ENCODE assay signal across 26 cellular contexts in the genomic region with DNA sequence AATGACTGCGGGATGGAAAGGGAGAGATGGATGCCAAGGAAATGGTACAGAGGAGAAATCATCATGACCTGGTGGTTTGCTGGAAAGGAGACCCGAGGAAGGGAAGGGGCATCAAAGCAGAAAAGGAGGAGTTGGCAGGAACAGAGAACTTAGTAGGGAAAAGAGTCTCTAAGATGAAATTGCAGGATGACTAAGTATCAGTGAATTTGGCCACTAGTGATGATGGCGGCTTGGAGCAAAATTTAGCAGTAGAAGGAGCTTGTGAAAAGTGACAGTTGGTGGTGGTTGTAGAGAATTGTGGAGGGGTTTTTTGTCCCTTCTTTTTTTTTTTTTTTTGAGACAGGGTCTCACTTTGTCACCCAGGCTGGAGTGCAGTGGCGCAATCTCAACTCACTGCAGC. TPM values are rescaled to one million over a fixed set of nuclear protein-coding genes. Genes with fewer than 3 reads are reported as not detected.
"Had no signal": no experiment of that assay in that cellular context is flagged by ENCODE, and none has a peak within 500 bp of the region (broad histone marks: within the 10 kb centered on the region; RNA-seq: fewer than 3 reads in every experiment).

No MANE protein-coding gene starts in this region.

- H3K27ac ChIP-seq: ascending aorta, dorsolateral prefrontal cortex, esophagus muscularis mucosa, gastrocnemius medialis, right lobe of liver, tibial artery, WERI-Rb-1 had no signal

- H3K4me3 Mint-ChIP-seq: activated CD4-positive, alpha-beta T cell treated with anti-CD3 and anti-CD28 coated beads, Interleukin-2, amount 10 ng/mL, durations not matched to agents 7 days and 5 days; activated CD8-positive, alpha-beta memory T cell treated with anti-CD3 and anti-CD28 coated beads, Interleukin-2, amount 10 ng/mL, durations not matched to agents 7 days and 5 days; activated CD8-positive, alpha-beta T cell treated with anti-CD3 and anti-CD28 coated beads for 36 hours; activated naive CD4-positive, alpha-beta T cell treated with anti-CD3 and anti-CD28 coated beads, Interleukin-2, amount 50 U/mL, for 24 hours; activated T-helper 1 cell treated with anti-CD3 and anti-CD28 coated beads, Interleukin-12 subunit alpha, Interleukin-12 subunit beta, Interleukin-2, Interleukin-4 antibody, amounts not matched to agents 30 ng/mL and 10 ng/mL and 1 ng/mL, durations not matched to agents 14 hours and 24 hours and 36 hours; central memory CD8-positive, alpha-beta T cell; effector memory CD8-positive, alpha-beta T cell; memory B cell; nephron progenitor cell; stimulated activated effector memory CD8-positive, alpha-beta T cell treated with anti-CD3 and anti-CD28 coated beads, Interleukin-12 subunit alpha, Interleukin-12 subunit beta, amount 100 ng/mL, for 72 hours; stimulated activated naive CD8-positive, alpha-beta T cell treated with anti-CD3 and anti-CD28 coated beads, Interleukin-15, amount 100 ng/mL, for 72 hours; T-helper 2 cell treated with Interferon-gamma antibody and Interleukin-4, amounts not matched to agents 5 μg/mL and 100 μg/mL, for 36 hours had no signal

- H3K27ac Mint-ChIP-seq: activated CD4-positive, alpha-beta T cell treated with anti-CD3 and anti-CD28 coated beads, Interleukin-2, amount 10 ng/mL, durations not matched to agents 7 days and 5 days; activated CD8-positive, alpha-beta memory T cell treated with anti-CD3 and anti-CD28 coated beads, Interleukin-2, amount 10 ng/mL, durations not matched to agents 7 days and 5 days; activated CD8-positive, alpha-beta T cell treated with anti-CD3 and anti-CD28 coated beads for 36 hours; activated naive CD4-positive, alpha-beta T cell treated with anti-CD3 and anti-CD28 coated beads, Interleukin-2, amount 50 U/mL, for 24 hours; activated T-helper 1 cell treated with anti-CD3 and anti-CD28 coated beads, Interleukin-12 subunit alpha, Interleukin-12 subunit beta, Interleukin-2, Interleukin-4 antibody, amounts not matched to agents 30 ng/mL and 10 ng/mL and 1 ng/mL, durations not matched to agents 14 hours and 24 hours and 36 hours; effector memory CD8-positive, alpha-beta T cell; memory B cell; nephron progenitor cell; stimulated activated effector memory CD8-positive, alpha-beta T cell treated with anti-CD3 and anti-CD28 coated beads, Interleukin-12 subunit alpha, Interleukin-12 subunit beta, amount 100 ng/mL, for 72 hours; stimulated activated naive CD8-positive, alpha-beta T cell treated with anti-CD3 and anti-CD28 coated beads, Interleukin-15, amount 100 ng/mL, for 72 hours; T-helper 2 cell treated with Interferon-gamma antibody and Interleukin-4, amounts not matched to agents 5 μg/mL and 100 μg/mL, for 36 hours had no signal

- DNase-seq: activated CD4-positive, alpha-beta T cell treated with anti-CD3 and anti-CD28 coated beads, Interleukin-2, amount 10 ng/mL, durations not matched to agents 7 days and 5 days; activated CD4-positive, CD25-positive, alpha-beta regulatory T cell treated with anti-CD3 and anti-CD28 coated beads, Interleukin-2, amount 50 U/mL, for 72 hours; activated CD8-positive, alpha-beta memory T cell treated with anti-CD3 and anti-CD28 coated beads, Interleukin-2, amount 10 ng/mL, durations not matched to agents 7 days and 5 days; activated CD8-positive, alpha-beta T cell treated with anti-CD3 and anti-CD28 coated beads for 36 hours; activated gamma-delta T cell treated with Interleukin-2 at 50 U/mL for 16 hours; activated T-cell treated with anti-CD3 and anti-CD28 coated beads for 4 hours; dorsolateral prefrontal cortex; effector memory CD8-positive, alpha-beta T cell; gastrocnemius medialis; hypothalamus; left cardiac atrium; nephron progenitor cell; right lobe of liver; small intestine; stimulated activated CD4-positive, alpha-beta T cell treated with anti-CD3 and anti-CD28 coated beads, Interleukin-2, amount 100 ng/mL, for 24 hours; stimulated activated naive CD8-positive, alpha-beta T cell treated with anti-CD3 and anti-CD28 coated beads, Interleukin-15, amount 100 ng/mL, for 72 hours; tibial artery; WERI-Rb-1 had no signal

- H3K9me3 Mint-ChIP-seq: activated CD4-positive, alpha-beta T cell treated with anti-CD3 and anti-CD28 coated beads, Interleukin-2, amount 10 ng/mL, durations not matched to agents 7 days and 5 days; activated naive CD4-positive, alpha-beta T cell treated with anti-CD3 and anti-CD28 coated beads, Interleukin-2, amount 50 U/mL, for 24 hours; activated T-helper 1 cell treated with anti-CD3 and anti-CD28 coated beads, Interleukin-12 subunit alpha, Interleukin-12 subunit beta, Interleukin-2, Interleukin-4 antibody, amounts not matched to agents 30 ng/mL and 10 ng/mL and 1 ng/mL, durations not matched to agents 14 hours and 24 hours and 36 hours; central memory CD8-positive, alpha-beta T cell; effector memory CD8-positive, alpha-beta T cell; memory B cell; stimulated activated effector memory CD8-positive, alpha-beta T cell treated with anti-CD3 and anti-CD28 coated beads, Interleukin-12 subunit alpha, Interleukin-12 subunit beta, amount 100 ng/mL, for 72 hours; T-helper 2 cell treated with Interferon-gamma antibody and Interleukin-4, amounts not matched to agents 5 μg/mL and 100 μg/mL, for 36 hours had no signal

- H3K27me3 ChIP-seq: ascending aorta, dorsolateral prefrontal cortex, esophagus muscularis mucosa, gastrocnemius medialis, right lobe of liver, tibial artery had no signal

- ATAC-seq: activated CD8-positive, alpha-beta memory T cell treated with anti-CD3 and anti-CD28 coated beads, Interleukin-2, amount 10 ng/mL, durations not matched to agents 7 days and 5 days; activated CD8-positive, alpha-beta T cell treated with anti-CD3 and anti-CD28 coated beads for 36 hours; effector memory CD8-positive, alpha-beta T cell; gastrocnemius medialis; left cardiac atrium; right lobe of liver; stimulated activated effector memory CD8-positive, alpha-beta T cell treated with anti-CD3 and anti-CD28 coated beads, Interleukin-12 subunit alpha, Interleukin-12 subunit beta, amount 100 ng/mL, for 72 hours; stimulated activated naive CD8-positive, alpha-beta T cell treated with anti-CD3 and anti-CD28 coated beads, Interleukin-15, amount 100 ng/mL, for 72 hours had no signal

- H3K36me3 Mint-ChIP-seq: stimulated activated effector memory CD8-positive, alpha-beta T cell treated with anti-CD3 and anti-CD28 coated beads, Interleukin-12 subunit alpha, Interleukin-12 subunit beta, amount 100 ng/mL, for 72 hours had no signal

- H3K4me1 ChIP-seq: ascending aorta, esophagus muscularis mucosa, right lobe of liver, tibial artery had no signal

- H3K27me3 Mint-ChIP-seq: activated CD4-positive, alpha-beta T cell treated with anti-CD3 and anti-CD28 coated beads, Interleukin-2, amount 10 ng/mL, durations not matched to agents 7 days and 5 days; activated CD8-positive, alpha-beta memory T cell treated with anti-CD3 and anti-CD28 coated beads, Interleukin-2, amount 10 ng/mL, durations not matched to agents 7 days and 5 days; activated CD8-positive, alpha-beta T cell treated with anti-CD3 and anti-CD28 coated beads for 36 hours; activated naive CD4-positive, alpha-beta T cell treated with anti-CD3 and anti-CD28 coated beads, Interleukin-2, amount 50 U/mL, for 24 hours; central memory CD8-positive, alpha-beta T cell; effector memory CD8-positive, alpha-beta T cell; memory B cell; stimulated activated naive CD8-positive, alpha-beta T cell treated with anti-CD3 and anti-CD28 coated beads, Interleukin-15, amount 100 ng/mL, for 72 hours had no signal

RNA-seq across cellular contexts. Expression of gene METAP1D, which starts 10.1 kb away (rescaled TPM):
- total RNA-seq: ascending aorta had no signal
